ENCODE assay signal across 2 cellular contexts in genomic region chr2:160068906-160069305, GRCh38.
A peak's percentile ranks its signal among the peaks of the same experiment; 100 is the strongest.
TF ChIP-seq lines count a peak whose summit lies in the region.

No MANE protein-coding gene starts in this region.

TF ChIP-seq in A549, 52 proteins besides CTCF, POLR2A, EP300 and RAD21:
- TF ChIP-seq ZFP36 (IDR thresholded peaks at IDR 0.05; ENCODE audit: borderline replicate concordance, partially characterized antibody) (peak; percentile 78), POLR2AphosphoS2 (conservative IDR thresholded peaks at IDR 0.05; ENCODE audit: low read length) (no peak)

TF ChIP-seq in GM23338, 12 proteins besides CTCF, POLR2A, EP300 and RAD21:
- TF ChIP-seq JUNB (IDR thresholded peaks at IDR 0.05; ENCODE audit: unreplicated experiment) (no peak), POLR2AphosphoS5 (IDR thresholded peaks at IDR 0.05; ENCODE audit: low read depth) (no peak), ETS1 (IDR thresholded peaks at IDR 0.05) (no peak), STAT1 (IDR thresholded peaks at IDR 0.05; ENCODE audit: unreplicated experiment) (no peak), CREB1 (CRISPR knock-in tag; IDR thresholded peaks at IDR 0.05; ENCODE audit: low read depth) (no peak), REST (IDR thresholded peaks at IDR 0.05; ENCODE audit: unreplicated experiment) (no peak), EZH2 (IDR thresholded peaks at IDR 0.05; ENCODE audit: low read depth, unreplicated experiment) (no peak), ZNF114 (CRISPR knock-in tag; IDR thresholded peaks at IDR 0.05) (no peak), ZNF462 (CRISPR knock-in tag; IDR thresholded peaks at IDR 0.05) (no peak), ZNF331 (CRISPR knock-in tag; IDR thresholded peaks at IDR 0.05; ENCODE audit: low read depth) (no peak), EZH2phosphoT487 (IDR thresholded peaks at IDR 0.05; ENCODE audit: unreplicated experiment) (no peak), NANOG (IDR thresholded peaks at IDR 0.05; ENCODE audit: borderline replicate concordance) (no peak)
